18 cellular contexts compared by ENCODE assay signal in genomic region chr1:167225920-167226319, GRCh38. TPM values are rescaled to one million over a fixed set of nuclear protein-coding genes. Genes with fewer than 3 reads are reported as not detected.
A peak's percentile ranks its signal among the peaks of the same experiment; 100 is the strongest.
DNase-seq lines count a peak whose midpoint lies in the region; ATAC-seq, FAIRE-seq and TF ChIP-seq lines count a peak whose summit lies in the region.
"Had no signal": no experiment of that assay in that cellular context is flagged by ENCODE, and none has a peak within 500 bp of the region (broad histone marks: within the 10 kb centered on the region; RNA-seq: fewer than 3 reads in every experiment).

No MANE protein-coding gene starts in this region.

- peak in 1 of 2 experiments; percentile 26; a peak in 1 of 4 replicates for TF ChIP-seq RAD21 in K562 (CRISPR knock-in tag; conservative IDR thresholded peaks at IDR 0.05 in 1 of 2, IDR thresholded peaks at IDR 0.05 in 1 of 2)

- H3K23ac ChIP-seq in mesenchymal stem cell (ENCODE audit: low read length in 2 of 2), result no peak overlapping the region

- 13% methylated on average over 2 of the region's 2 CpGs for WGBS in K562 (ENCODE audit: insufficient coverage, low coverage, missing lambda C conversion rate)
- WGBS in mesenchymal stem cell, result 80% methylated on average over 1 of the region's 2 CpGs

- H3K27ac ChIP-seq in DOHH2 (ENCODE audit: low read depth, low read length) (no peak overlapping the region), HUES6 (ENCODE audit: low read depth, low read length) (no peak overlapping the region), K562 (ENCODE audit: extremely low read depth, low read depth, low read length) (peak overlapping the region; percentile 1; the same call in 2 of the 3 replicates), mesenchymal stem cell (ENCODE audit: low read length, poor library complexity, severe bottlenecking) (no peak overlapping the region)
- H3K27ac ChIP-seq: C4-2B, Peyer's patch had no signal

- peaks cover 90% of the 10 kb centered on the region for H3K79me2 ChIP-seq in DOHH2 (ENCODE audit: control insufficient read depth, low read length)
- H3K79me2 ChIP-seq in K562 (ENCODE audit: control insufficient read depth, insufficient read depth, low read length), result peaks cover 98% of the 10 kb centered on the region

- no peaks in the 10 kb centered on the region for H3K9me3 Mint-ChIP-seq in neural crest cell
- H3K9me3 Mint-ChIP-seq: T-cell had no signal

- POLR2A ChIA-PET in K562 (lab: Yijun Ruan, JAX), result interaction anchor here (1.3 kb wide), 1 partner anchor 11 kb away, joined by 5 read pairs; no protein-coding TSS in a partner anchor

- CTCF ChIA-PET in K562 (lab: Yijun Ruan, JAX; ENCODE audit: low intra/inter-chr PET ratio), result interaction anchor here (0.6 kb wide), 1 partner anchor 116 kb away, joined by 3 read pairs; no protein-coding TSS in a partner anchor

- H3K9me3 ChIP-seq in DOHH2 (ENCODE audit: control insufficient read depth, insufficient read depth, low read length) (no peaks in the 10 kb centered on the region), HUES6 (ENCODE audit: control insufficient read depth, insufficient read depth, low read depth, low read length) (no peaks in the 10 kb centered on the region), K562 (replicated peaks; ENCODE audit: control insufficient read depth, insufficient read depth, low read depth, low read length) (no peaks in the 10 kb centered on the region; the same call in 1 of the 2 replicates), mesenchymal stem cell (ENCODE audit: control insufficient read depth, low read length) (no peaks in the 10 kb centered on the region), HAP-1 (no peaks in the 10 kb centered on the region)
- H3K9me3 ChIP-seq: Peyer's patch, SK-N-SH had no signal

- H3K27me3 ChIP-seq in DOHH2 (ENCODE audit: control insufficient read depth, low read length) (no peaks in the 10 kb centered on the region), HUES6 (ENCODE audit: control insufficient read depth, insufficient read depth, low read length) (no peaks in the 10 kb centered on the region), K562 (ENCODE audit: control insufficient read depth in 2 of 2, insufficient read depth in 2 of 2, low read length in 2 of 2) (no peaks in the 10 kb centered on the region), mesenchymal stem cell (ENCODE audit: control insufficient read depth in 1 of 2, insufficient read depth in 1 of 2, low read length in 2 of 2) (no peaks in the 10 kb centered on the region), HAP-1 (ENCODE audit: low read depth) (no peaks in the 10 kb centered on the region)
- H3K27me3 ChIP-seq: Peyer's patch had no signal

- no peaks in the 10 kb centered on the region for H3K9me1 ChIP-seq in K562 (ENCODE audit: control insufficient read depth, insufficient read depth, low read length)

- intact Hi-C loops in K562 (cut with micrococcal nuclease), result no loop called here

- H2AFZ ChIP-seq in K562 (ENCODE audit: low read depth, low read length) (peak overlapping the region; percentile 6; the same call in 1 of the 2 replicates), mesenchymal stem cell (ENCODE audit: low read depth, low read length) (no peak overlapping the region)

- H3K27me3 Mint-ChIP-seq in neural crest cell (ENCODE audit: low read depth), result no peaks in the 10 kb centered on the region
- H3K27me3 Mint-ChIP-seq: T-cell had no signal

- H3K4me3 ChIP-seq in DOHH2 (ENCODE audit: low read length) (no peak overlapping the region), HUES6 (ENCODE audit: low read depth, low read length) (peak overlapping the region; percentile 2; the same call in 1 of the 2 replicates), K562 (no peak overlapping the region), mesenchymal stem cell (ENCODE audit: insufficient read depth in 1 of 2, low read depth in 1 of 2, low read length in 2 of 2) (no peak overlapping the region), HAP-1 (no peak overlapping the region)
- H3K4me3 ChIP-seq: Peyer's patch had no signal

- TF ChIP-seq CTCF in DOHH2 (IDR thresholded peaks at IDR 0.05; ENCODE audit: low read depth, low read length, poor library complexity, severe bottlenecking) (no peak), K562 (IDR thresholded peaks at IDR 0.05 in 2 of 3, conservative IDR thresholded peaks at IDR 0.05 in 1 of 3; ENCODE audit: insufficient read depth in 2 of 3, low read depth in 1 of 3, low read length in 3 of 3) (peak in 1 of 3 experiments; percentile 20; a peak in 1 of 6 replicates), neural crest cell (conservative IDR thresholded peaks at IDR 0.05) (no peak), GM13977 (IDR thresholded peaks at IDR 0.05; ENCODE audit: extremely low read depth, insufficient read depth, missing control alignments) (no peak)

- H3F3A ChIP-seq in DOHH2 (ENCODE audit: control insufficient read depth, insufficient read depth), result no peaks in the 10 kb centered on the region; the same call in 1 of the 2 replicates

- H3K4me1 ChIP-seq in DOHH2 (ENCODE audit: control insufficient read depth, low read length) (peaks cover 39% of the 10 kb centered on the region), HUES6 (ENCODE audit: control insufficient read depth, insufficient read depth, low read length) (peaks cover 71% of the 10 kb centered on the region), K562 (replicated peaks in 1 of 2; ENCODE audit: control insufficient read depth in 2 of 2, insufficient read depth in 2 of 2, low read length in 2 of 2) (peaks cover 15 to 58% of the 10 kb centered on the region in 2 experiments; a peak in 4 of 5 replicates), mesenchymal stem cell (ENCODE audit: control insufficient read depth, insufficient read depth, low read depth, low read length) (peaks cover 2% of the 10 kb centered on the region), HAP-1 (peaks cover 33% of the 10 kb centered on the region)

- BruUV-seq in K562 (replicated peaks; lab: Mats Ljungman, UMichigan), result no TSS peak

- 0 out of 2 replicates have a peak overlapping the region, but pooled peaks have one; percentile 0 for H3K4me2 ChIP-seq in DOHH2 (ENCODE audit: low read length)
- peak overlapping the region; percentile 58; the same call in 1 of the 2 replicates for H3K4me2 ChIP-seq in K562 (ENCODE audit: insufficient read depth, low read length)
- H3K4me2 ChIP-seq in mesenchymal stem cell (ENCODE audit: low read length, poor library complexity, severe bottlenecking), result no peak overlapping the region
- H3K4me2 ChIP-seq: SK-N-SH had no signal

- peaks cover 2% of the 10 kb centered on the region for H3K79me1 ChIP-seq in mesenchymal stem cell (replicated peaks; ENCODE audit: low read length, poor library complexity, severe bottlenecking)

- H3K36me3 Mint-ChIP-seq in neural crest cell (ENCODE audit: low read depth), result no peaks in the 10 kb centered on the region

- no peak for ATAC-seq in K562
- ATAC-seq: T-cell had no signal

- no peak overlapping the region for H3K9ac ChIP-seq in HUES6 (ENCODE audit: low read length)
- peak overlapping the region in 1 of 2 experiments; percentile 81; a peak in 2 of 4 replicates for H3K9ac ChIP-seq in K562 (ENCODE audit: insufficient read depth in 1 of 2, low read depth in 2 of 2, low read length in 2 of 2)
- no peak overlapping the region for H3K9ac ChIP-seq in mesenchymal stem cell (ENCODE audit: low read length)
- H3K9ac ChIP-seq: SK-N-SH had no signal

- DNase-seq in K562 (ENCODE audit: extremely low read depth in 1 of 4, low spot score in 3 of 4) (peak in 1 of 4 experiments; percentile 28), neural crest cell (ENCODE audit: low read depth, low spot score) (no peak), mesenchymal stem cell (no peak), GM13977 (ENCODE audit: low spot score) (no peak), HAP-1 (ENCODE audit: low spot score in 2 of 2) (no peak)
- DNase-seq: COR-L47, MV-4-11, NCI-H1417 treated with DMSO at 0.1 percent for 48 hours, NCI-H1930, NCI-H2171, NCI-H774, Peyer's patch, Right ventricle myocardium superior, SK-N-SH, T-cell had no signal

- H2BK15ac ChIP-seq in mesenchymal stem cell (ENCODE audit: low read depth, poor library complexity, severe bottlenecking), result no peak overlapping the region

- no peak overlapping the region for H3K14ac ChIP-seq in mesenchymal stem cell (ENCODE audit: low read length in 2 of 2)

- H2AK5ac ChIP-seq in mesenchymal stem cell (ENCODE audit: low read length, severe bottlenecking), result no peak overlapping the region

- H3K18ac ChIP-seq in mesenchymal stem cell (ENCODE audit: low read depth in 1 of 2, low read length in 2 of 2), result no peak overlapping the region

- no peak for TF ChIP-seq EP300 in K562 (IDR thresholded peaks at IDR 0.05; ENCODE audit: low read length)

- no peaks in the 10 kb centered on the region for H3K36me3 ChIP-seq in DOHH2 (ENCODE audit: control insufficient read depth, low read length)
- no peaks in the 10 kb centered on the region for H3K36me3 ChIP-seq in HUES6 (ENCODE audit: control insufficient read depth, insufficient read depth, low read length)
- H3K36me3 ChIP-seq in K562 (ENCODE audit: control insufficient read depth, insufficient read depth, low read length), result no peaks in the 10 kb centered on the region
- no peaks in the 10 kb centered on the region for H3K36me3 ChIP-seq in mesenchymal stem cell (ENCODE audit: control insufficient read depth in 1 of 2, insufficient read depth in 2 of 2, low read depth in 1 of 2, low read length in 2 of 2)
- no peaks in the 10 kb centered on the region for H3K36me3 ChIP-seq in HAP-1 (replicated peaks)
- H3K36me3 ChIP-seq: Peyer's patch had no signal

- no peak overlapping the region for H2BK12ac ChIP-seq in mesenchymal stem cell (ENCODE audit: low read length in 2 of 2)

- TF ChIP-seq POLR2A in K562 (conservative IDR thresholded peaks at IDR 0.05), result no peak

- H2BK5ac ChIP-seq in mesenchymal stem cell (ENCODE audit: low read depth, low read length, poor library complexity, severe bottlenecking), result no peak overlapping the region

- FAIRE-seq in K562 (lab: Jason Lieb, UNC), result peak; percentile 19

- H3K9me2 ChIP-seq in DOHH2 (replicated peaks; ENCODE audit: control insufficient read depth, low read length), result no peaks in the 10 kb centered on the region
- H3K9me2 ChIP-seq: SK-N-SH had no signal

- H3K4me3 Mint-ChIP-seq in neural crest cell, result peak overlapping the region; percentile 4
- H3K4me3 Mint-ChIP-seq: T-cell had no signal

- H4K20me1 ChIP-seq in DOHH2 (ENCODE audit: control insufficient read depth, insufficient read depth, low read depth, low read length) (no peaks in the 10 kb centered on the region), K562 (replicated peaks; ENCODE audit: control insufficient read depth, insufficient read depth, low read length) (no peaks in the 10 kb centered on the region)

- no peak overlapping the region for H2BK120ac ChIP-seq in mesenchymal stem cell (ENCODE audit: low read depth, low read length)

- H3K4ac ChIP-seq in mesenchymal stem cell (ENCODE audit: low read depth in 1 of 2, low read length in 2 of 2), result no peak overlapping the region

- peaks cover 54% of the 10 kb centered on the region for H3K4me1 Mint-ChIP-seq in neural crest cell

- no peak overlapping the region for H4K91ac ChIP-seq in mesenchymal stem cell (ENCODE audit: low read length)

- no peak overlapping the region for H3K27ac Mint-ChIP-seq in neural crest cell (ENCODE audit: unreplicated experiment)
- H3K27ac Mint-ChIP-seq: T-cell had no signal

- no peak overlapping the region for H4K8ac ChIP-seq in mesenchymal stem cell (ENCODE audit: low read length)

- in situ Hi-C loops in K562 (cut with MboI), result no loop called here
- in situ Hi-C loops in GM13977 (cut with MboI; ENCODE audit: low pct_unique_long_range_greater_than_20kb, low sequenced_read_pairs, unreplicated experiment), result no loop called here
- in situ Hi-C loops in HAP-1 (cut with MboI; ENCODE audit: low sequenced_read_pairs), result no loop called here

RNA-seq across cellular contexts. Expression of gene POU2F1, which starts 5.2 kb away (rescaled TPM):
- total RNA-seq in K562 (2011; cell fraction: chromatin; rRNA removed; ENCODE audit: low replicate concordance), result 34.9 and 64.7 TPM in 2 replicates
- total RNA-seq in K562 (2011; cell fraction: nucleolus; rRNA removed), result 9.8 and 13.7 TPM in 2 replicates
- 33.9 and 47.9 TPM in 2 replicates for total RNA-seq in K562 (2011; cell fraction: nucleoplasm; rRNA removed)
- total RNA-seq in K562 (2014; rRNA removed) (6.0 and 8.5 TPM in 2 replicates), K562 (2014; rRNA removed; fragmentation: Illumina TruSeq; extraction: Trizol) (18.2 and 20.1 TPM in 2 replicates), K562 (2015; rRNA removed; fragmentation: Illumina TruSeq; extraction: Trizol) (14.4 and 14.9 TPM in 2 replicates), K562 (2021) (19.9 and 22.3 TPM in 2 replicates), neural crest cell (40.1 and 52.6 TPM in 2 replicates)
- polyA plus RNA-seq in K562 (2011; rRNA removed) (13.6 and 14.2 TPM in 2 replicates), K562 (2014; fragmentation: Illumina TruSeq; extraction: Trizol) (7.9 and 8.2 TPM in 2 replicates), K562 (2014; fragmentation: Nextera tagmentation; extraction: Ambion mirVana) (1 to 10 TPM; 2.6 to 6.0 TPM), K562 (2014; rRNA removed) (5.9 and 8.8 TPM in 2 replicates)
- polyA plus RNA-seq in K562 (2011; cell fraction: cytosol; rRNA removed), result 13.0 and 21.3 TPM in 2 replicates
- polyA plus RNA-seq in K562 (2011; cell fraction: nucleus; rRNA removed), result 15.4 and 22.1 TPM in 2 replicates
- 3.2 and 5.0 TPM in 2 replicates for polyA plus RNA-seq in K562 (2012)
- 33.3 and 39.0 TPM in 2 replicates for polyA minus RNA-seq in K562 (2011; rRNA and poly(A)+ RNA removed)
- polyA minus RNA-seq in K562 (2011; cell fraction: cytosol; rRNA and poly(A)+ RNA removed), result 8.8 and 9.9 TPM in 2 replicates
- 16.7 and 24.5 TPM in 2 replicates for polyA minus RNA-seq in K562 (2011; cell fraction: nucleus; rRNA and poly(A)+ RNA removed)
- 4.2 TPM for polyA plus RNA-seq in mesenchymal stem cell (2013, experiment 1 of 2)
- 3.8 TPM for polyA plus RNA-seq in mesenchymal stem cell (2013, experiment 2 of 2)
